ENCODE assay signal across 8 cellular contexts in genomic region chrX:40105791-40106676, GRCh38. TPM values are rescaled to one million over a fixed set of nuclear protein-coding genes. Genes with fewer than 3 reads are reported as not detected.
DNase-seq lines count a peak whose midpoint lies in the region; ATAC-seq, FAIRE-seq and TF ChIP-seq lines count a peak whose summit lies in the region.

No MANE protein-coding gene starts in this region.

- H3K4me3 ChIP-seq in pancreas, result peak overlapping the region; percentile 11 to 53 (median 30)

- WGBS in pancreas, 2 donors, result 1 to 3% methylated on average over 63 to 87 of the region's 89 CpGs

- intact Hi-C loops in head of caudate nucleus (cut with DNase I), result loop anchor here (5.0 kb wide), 2 partner anchors 46 to 71 kb away; no protein-coding TSS in a partner anchor
- intact Hi-C loops in pancreas (cut with DNase I), result loop anchor here in 2 of 3 donors (10.0 kb wide), 2 partner anchors 49 to 69 kb away; no protein-coding TSS in a partner anchor

- H3K27me3 Mint-ChIP-seq in HFFc6 (ENCODE audit: insufficient read depth), result no peaks in the 10 kb centered on the region

- ATAC-seq in pancreas, result peak; percentile 28 to 34 (median 30)
- ATAC-seq in HG02885 (IDR thresholded peaks at IDR 0.05; ENCODE audit: poor library complexity, unreplicated experiment), result no peak
- no peak for ATAC-seq in HG02759 (IDR thresholded peaks at IDR 0.05; ENCODE audit: unreplicated experiment)

- H3K9me3 Mint-ChIP-seq in HFFc6, result no peaks in the 10 kb centered on the region

- H3K27ac ChIP-seq in pancreas, result peak overlapping the region; percentile 84 to 92 (median 88)

- H3K27me3 ChIP-seq in pancreas, result peaks cover 0 to 7% (median 2%) of the 10 kb centered on the region in 4 donors

- H3K36me3 ChIP-seq in pancreas, result no peaks in the 10 kb centered on the region

- no peaks in the 10 kb centered on the region for H3K36me3 Mint-ChIP-seq in HFFc6 (ENCODE audit: low read depth)

- no peak for TF ChIP-seq CTCF in HFFc6 (IDR thresholded peaks at IDR 0.05)
- TF ChIP-seq CTCF in pancreas (IDR thresholded peaks at IDR 0.05), result no peak

- no peak for FAIRE-seq in pancreas (lab: Jason Lieb, UNC)

- H3K4me1 Mint-ChIP-seq in HFFc6 (ENCODE audit: low read depth), result peaks cover 12% of the 10 kb centered on the region

- H3K4me3 Mint-ChIP-seq in HFFc6, result peak overlapping the region; percentile 84

- no peaks in the 10 kb centered on the region for H3K9me3 ChIP-seq in pancreas

- peaks cover 0 to 22% (median 13%) of the 10 kb centered on the region in 3 donors for H3K4me1 ChIP-seq in pancreas

- peak; percentile 79 for DNase-seq in CD1c-positive myeloid dendritic cell (ENCODE audit: extremely low spot score)
- DNase-seq in HFFc6, result peak; percentile 25
- DNase-seq in RKO (ENCODE audit: low spot score), result peak; percentile 61
- peak; percentile 74 for DNase-seq in activated naive CD4-positive, alpha-beta T cell treated with Interleukin-2 at 50 U/mL for 16 hours
- DNase-seq in head of caudate nucleus, result peak in 40 of 42 donors; percentile 47 to 89 (median 77)
- peak; percentile 68 to 85 (median 75) for DNase-seq in pancreas

- H3K27ac Mint-ChIP-seq in HFFc6, result peak overlapping the region; percentile 81; the same call in 1 of the 2 replicates

RNA-seq across cellular contexts. Expression of gene BCOR, which starts 8.3 kb away (rescaled TPM):
- total RNA-seq in HFFc6 (2021; fragmentation: NEBNext Ultra II Directional; extraction: Animal tissue kit (Norgen Biotek cat#: 25700)), result 10 to 100 TPM; 15.0 to 20.3 (median 18.3) TPM
- 10 to 100 TPM in 5 of 6 donors, 1 to 10 TPM in 1; 9.8 to 18.4 (median 13.2) TPM for total RNA-seq in pancreas
- polyA plus RNA-seq in pancreas, result 10 to 100 TPM in 1 of 2 donors, 1 to 10 TPM in 1; 6.3 to 14.3 TPM

Comparison
In these comparisons a context has a peak if more than half of its experiments do, and no peak if none do; other contexts are left out.
1. DNase-seq: peak in every context shown above with its lines; median percentile 79 in CD1c-positive myeloid dendritic cell; 77 in head of caudate nucleus; 75 in pancreas; 74 in activated naive CD4-positive, alpha-beta T cell treated with Interleukin-2 at 50 U/mL for 16 hours; 61 in RKO; 25 in HFFc6.
2. ATAC-seq: peak in pancreas (4 of 4); none in HG02885 (single experiment) and HG02759 (single experiment).